Comparison of ENCODE assay signal across 8 cellular contexts in the genomic region with DNA sequence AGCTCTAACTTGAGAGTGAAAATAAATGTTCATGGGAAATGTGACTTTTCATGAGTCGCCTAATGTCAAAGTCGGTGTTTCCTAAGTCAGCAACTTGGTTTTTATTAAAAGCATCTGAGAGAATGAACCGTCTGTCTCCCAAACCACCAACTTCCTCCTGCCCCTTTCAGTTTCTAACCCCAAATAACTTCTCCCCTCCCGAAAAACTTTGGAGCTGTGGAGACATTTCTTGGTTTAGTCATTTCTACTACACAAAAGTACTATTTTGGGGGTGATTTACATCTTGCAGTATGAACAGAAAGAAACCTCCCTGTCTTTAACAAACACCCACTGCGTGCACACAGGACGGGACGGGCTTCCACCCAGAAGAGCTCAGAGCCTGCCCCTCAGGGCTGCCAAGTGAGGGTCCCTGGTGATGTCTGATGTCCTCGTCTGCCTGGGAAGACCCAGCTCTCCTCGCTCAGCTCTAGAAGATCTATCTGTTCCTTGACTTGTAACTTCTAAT.
DNase-seq lines count a peak whose midpoint lies in the region; ATAC-seq, FAIRE-seq and TF ChIP-seq lines count a peak whose summit lies in the region.

No MANE protein-coding gene starts in this region.

- DNase-seq in stimulated activated CD4-positive, alpha-beta T cell treated with anti-CD3 and anti-CD28 coated beads, Interleukin-12 subunit alpha, Interleukin-12 subunit beta, amount 100 ng/mL, for 4 hours = peak; percentile 37
- DNase-seq in stimulated activated CD4-positive, alpha-beta T cell treated with anti-CD3 and anti-CD28 coated beads, Interleukin-2, amount 100 ng/mL, for 48 hours = no peak
- DNase-seq in RWPE1 (ENCODE audit: low spot score) (no peak), endothelial cell (ENCODE audit: low spot score) (no peak), H7 (no peak), HTR-8/SVneo (ENCODE audit: insufficient read length, low spot score) (no peak)

- peak overlapping the region; percentile 100 for H3K27ac ChIP-seq in RWPE1
- H3K27ac ChIP-seq in skeletal muscle tissue (ENCODE audit: low read depth, low read length) = peak overlapping the region; percentile 97

- CTCF ChIA-PET in RWPE1 (lab: Yijun Ruan, JAX) = interaction anchor here (0.5 to 1.6 kb wide), 3 partner anchors 11 to 117 kb away, joined by 3 to 4 read pairs (median 4); no protein-coding TSS in a partner anchor

- H3K36me3 ChIP-seq in skeletal muscle tissue (ENCODE audit: control insufficient read depth in 3 of 3, insufficient read depth in 3 of 3, low read length in 3 of 3) (peaks cover under 1 to 3% (median 2%) of the 10 kb centered on the region in 3 donors), H7 (replicated peaks; ENCODE audit: control insufficient read depth, insufficient read depth, low read length) (no peaks in the 10 kb centered on the region)

- FAIRE-seq in HTR-8/SVneo (lab: Jason Lieb, UNC) = no peak

- POLR2A ChIA-PET in RWPE1 (lab: Yijun Ruan, JAX; ENCODE audit: low non-redundant PET) = no interaction called here

- no peak overlapping the region for H3K9ac ChIP-seq in skeletal muscle tissue (ENCODE audit: low read depth in 1 of 3, low read length in 3 of 3)

- H3K4me3 Mint-ChIP-seq in endothelial cell (ENCODE audit: unreplicated experiment) = peak overlapping the region; percentile 32

- peaks cover 47 to 60% (median 55%) of the 10 kb centered on the region in 3 donors for H3K4me1 ChIP-seq in skeletal muscle tissue (ENCODE audit: control insufficient read depth in 3 of 3, insufficient read depth in 3 of 3, low read length in 3 of 3)

- peak; percentile 65 for ATAC-seq in HG02938 (IDR thresholded peaks at IDR 0.05; ENCODE audit: unreplicated experiment)

- peaks cover 13% of the 10 kb centered on the region for H3K27me3 Mint-ChIP-seq in endothelial cell (ENCODE audit: unreplicated experiment)

- H3K4me1 Mint-ChIP-seq in endothelial cell (ENCODE audit: unreplicated experiment) = peaks cover 44% of the 10 kb centered on the region

- H3K36me3 Mint-ChIP-seq in endothelial cell (ENCODE audit: low read depth, unreplicated experiment) = peaks cover 15% of the 10 kb centered on the region

- H3K9me3 ChIP-seq in skeletal muscle tissue (ENCODE audit: control insufficient read depth in 3 of 3, low read length in 3 of 3) = no peaks in the 10 kb centered on the region

- H3K27ac Mint-ChIP-seq in endothelial cell (ENCODE audit: unreplicated experiment) = peak overlapping the region; percentile 81

- no peak overlapping the region for H3K4me3 ChIP-seq in skeletal muscle tissue (ENCODE audit: low read length in 3 of 3)
- H3K4me3 ChIP-seq in H7 (ENCODE audit: insufficient read depth, low read depth, low read length) = no peak overlapping the region

- TF ChIP-seq CTCF in RWPE1 (conservative IDR thresholded peaks at IDR 0.05; ENCODE audit: low read depth) = no peak
- TF ChIP-seq CTCF in endothelial cell (IDR thresholded peaks at IDR 0.05; ENCODE audit: unreplicated experiment) = no peak

- no peaks in the 10 kb centered on the region for H3K27me3 ChIP-seq in skeletal muscle tissue (ENCODE audit: control insufficient read depth in 3 of 3, insufficient read depth in 3 of 3, low read length in 3 of 3)
- H3K27me3 ChIP-seq in H7 (ENCODE audit: control insufficient read depth, insufficient read depth, low read length) = no peaks in the 10 kb centered on the region

- no peaks in the 10 kb centered on the region for H3K9me3 Mint-ChIP-seq in endothelial cell (ENCODE audit: unreplicated experiment)
